1 cellular context compared by ENCODE assay signal in the genomic region with DNA sequence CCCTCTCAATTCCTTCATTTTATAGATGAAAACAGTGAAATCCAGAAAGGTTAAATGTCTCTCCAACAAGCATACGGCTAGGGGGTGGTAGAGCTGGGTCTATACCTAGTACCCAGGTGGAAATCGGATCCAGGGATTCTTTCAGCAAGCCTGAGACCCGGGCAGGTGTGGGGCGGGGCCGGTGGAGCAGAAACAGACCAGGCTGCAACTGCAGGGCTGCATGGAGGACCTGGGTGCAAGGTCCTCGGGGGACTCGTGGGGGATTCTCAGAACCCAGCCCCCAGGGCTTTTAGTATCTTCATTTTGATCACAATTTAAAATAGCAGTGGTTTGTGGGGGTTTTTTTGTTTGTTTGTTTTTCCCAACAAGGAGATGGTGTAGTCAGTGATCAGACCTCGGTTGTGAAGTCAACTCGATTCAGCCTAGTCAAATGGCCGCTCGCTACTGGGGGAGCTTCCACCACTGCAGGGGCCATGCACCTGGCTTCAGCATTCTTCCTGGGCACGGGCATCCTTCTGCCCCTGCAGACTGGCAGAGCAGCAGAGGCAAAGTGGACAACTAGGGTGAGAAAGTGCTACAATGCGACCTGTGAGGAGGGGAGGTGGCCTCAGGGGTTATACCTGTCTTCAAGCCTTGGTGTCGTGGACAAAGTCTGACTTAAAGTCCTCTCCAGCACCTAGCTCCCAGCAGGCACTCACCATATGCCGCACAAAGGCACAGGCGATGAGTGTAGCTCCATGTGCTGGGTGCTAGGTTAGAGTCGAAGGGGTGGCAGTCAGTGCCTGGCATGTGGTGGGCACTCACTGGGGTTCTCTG.
TF ChIP-seq lines count a peak whose summit lies in the region.

No MANE protein-coding gene starts in this region.

TF ChIP-seq in HepG2, 621 proteins besides CTCF, POLR2A, EP300 and RAD21 (continued from another document and continues in another):
- no peak for TF ChIP-seq CREB3 (CRISPR knock-in tag; IDR thresholded peaks at IDR 0.05)
- TF ChIP-seq NFE2 (CRISPR knock-in tag; IDR thresholded peaks at IDR 0.05): no peak
- no peak for TF ChIP-seq MBD4 (IDR thresholded peaks at IDR 0.05; ENCODE audit: borderline replicate concordance, low read length)
- TF ChIP-seq TCF12 (IDR thresholded peaks at IDR 0.05): no peak
- no peak for TF ChIP-seq TCF12 (CRISPR knock-in tag; IDR thresholded peaks at IDR 0.05)
- no peak for TF ChIP-seq PHF20 (CRISPR knock-in tag; IDR thresholded peaks at IDR 0.05)
- no peak for TF ChIP-seq E2F5 (CRISPR knock-in tag; conservative IDR thresholded peaks at IDR 0.05)
- TF ChIP-seq HMG20B (CRISPR knock-in tag; conservative IDR thresholded peaks at IDR 0.05): no peak
- TF ChIP-seq, protein P1, sequence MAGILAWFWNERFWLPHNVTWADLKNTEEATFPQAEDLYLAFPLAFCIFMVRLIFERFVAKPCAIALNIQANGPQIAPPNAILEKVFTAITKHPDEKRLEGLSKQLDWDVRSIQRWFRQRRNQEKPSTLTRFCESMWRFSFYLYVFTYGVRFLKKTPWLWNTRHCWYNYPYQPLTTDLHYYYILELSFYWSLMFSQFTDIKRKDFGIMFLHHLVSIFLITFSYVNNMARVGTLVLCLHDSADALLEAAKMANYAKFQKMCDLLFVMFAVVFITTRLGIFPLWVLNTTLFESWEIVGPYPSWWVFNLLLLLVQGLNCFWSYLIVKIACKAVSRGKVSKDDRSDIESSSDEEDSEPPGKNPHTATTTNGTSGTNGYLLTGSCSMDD (CRISPR knock-in tag; IDR thresholded peaks at IDR 0.05): no peak
- no peak for TF ChIP-seq ZNF367 (CRISPR knock-in tag; IDR thresholded peaks at IDR 0.05; ENCODE audit: borderline replicate concordance)
- TF ChIP-seq ZSCAN21 (CRISPR knock-in tag; IDR thresholded peaks at IDR 0.05; ENCODE audit: borderline replicate concordance): no peak
- TF ChIP-seq SOX13 (IDR thresholded peaks at IDR 0.05): no peak
- TF ChIP-seq SOX13 (CRISPR knock-in tag; conservative IDR thresholded peaks at IDR 0.05 in 1 of 2, IDR thresholded peaks at IDR 0.05 in 1 of 2): no peak
- no peak for TF ChIP-seq ZNF292 (CRISPR knock-in tag; IDR thresholded peaks at IDR 0.05; ENCODE audit: borderline replicate concordance, low read depth)
- no peak for TF ChIP-seq GTF3A (CRISPR knock-in tag; conservative IDR thresholded peaks at IDR 0.05)
- no peak for TF ChIP-seq SP140L (CRISPR knock-in tag; IDR thresholded peaks at IDR 0.05; ENCODE audit: borderline replicate concordance)
- no peak for TF ChIP-seq SRSF9 (IDR thresholded peaks at IDR 0.05; ENCODE audit: borderline replicate concordance, insufficient read depth, low read depth, low read length, poor library complexity, severe bottlenecking)
- 0 out of 2 replicates have a peak, but pooled peaks have one; percentile 39 for TF ChIP-seq SMAD1 (CRISPR knock-in tag; IDR thresholded peaks at IDR 0.05; ENCODE audit: borderline replicate concordance, low read depth)
- no peak for TF ChIP-seq ZNF577 (CRISPR knock-in tag; IDR thresholded peaks at IDR 0.05; ENCODE audit: borderline replicate concordance, low read depth)
- no peak for TF ChIP-seq RFXANK (CRISPR knock-in tag; IDR thresholded peaks at IDR 0.05)
- TF ChIP-seq ZNF780A (CRISPR knock-in tag; IDR thresholded peaks at IDR 0.05): no peak
- no peak for TF ChIP-seq NR3C1 (CRISPR knock-in tag; IDR thresholded peaks at IDR 0.05)
- no peak for TF ChIP-seq THAP9 (CRISPR knock-in tag; IDR thresholded peaks at IDR 0.05; ENCODE audit: borderline replicate concordance)
- TF ChIP-seq SATB2 (CRISPR knock-in tag; IDR thresholded peaks at IDR 0.05): no peak
- TF ChIP-seq ZNF274 (CRISPR knock-in tag; IDR thresholded peaks at IDR 0.05): no peak
- no peak for TF ChIP-seq ZNF562 (CRISPR knock-in tag; IDR thresholded peaks at IDR 0.05; ENCODE audit: borderline replicate concordance)
- TF ChIP-seq CC2D1A (CRISPR knock-in tag; IDR thresholded peaks at IDR 0.05): no peak
- peak; percentile 9; the same call in 1 of the 2 replicates for TF ChIP-seq ZNF768 (CRISPR knock-in tag; IDR thresholded peaks at IDR 0.05)
- no peak for TF ChIP-seq TEAD2 (CRISPR knock-in tag; IDR thresholded peaks at IDR 0.05)
- TF ChIP-seq, protein P2, sequence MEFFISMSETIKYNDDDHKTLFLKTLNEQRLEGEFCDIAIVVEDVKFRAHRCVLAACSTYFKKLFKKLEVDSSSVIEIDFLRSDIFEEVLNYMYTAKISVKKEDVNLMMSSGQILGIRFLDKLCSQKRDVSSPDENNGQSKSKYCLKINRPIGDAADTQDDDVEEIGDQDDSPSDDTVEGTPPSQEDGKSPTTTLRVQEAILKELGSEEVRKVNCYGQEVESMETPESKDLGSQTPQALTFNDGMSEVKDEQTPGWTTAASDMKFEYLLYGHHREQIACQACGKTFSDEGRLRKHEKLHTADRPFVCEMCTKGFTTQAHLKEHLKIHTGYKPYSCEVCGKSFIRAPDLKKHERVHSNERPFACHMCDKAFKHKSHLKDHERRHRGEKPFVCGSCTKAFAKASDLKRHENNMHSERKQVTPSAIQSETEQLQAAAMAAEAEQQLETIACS (CRISPR knock-in tag; IDR thresholded peaks at IDR 0.05): no peak
- TF ChIP-seq, protein P3, sequence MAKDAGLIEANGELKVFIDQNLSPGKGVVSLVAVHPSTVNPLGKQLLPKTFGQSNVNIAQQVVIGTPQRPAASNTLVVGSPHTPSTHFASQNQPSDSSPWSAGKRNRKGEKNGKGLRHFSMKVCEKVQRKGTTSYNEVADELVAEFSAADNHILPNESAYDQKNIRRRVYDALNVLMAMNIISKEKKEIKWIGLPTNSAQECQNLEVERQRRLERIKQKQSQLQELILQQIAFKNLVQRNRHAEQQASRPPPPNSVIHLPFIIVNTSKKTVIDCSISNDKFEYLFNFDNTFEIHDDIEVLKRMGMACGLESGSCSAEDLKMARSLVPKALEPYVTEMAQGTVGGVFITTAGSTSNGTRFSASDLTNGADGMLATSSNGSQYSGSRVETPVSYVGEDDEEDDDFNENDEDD (CRISPR knock-in tag; IDR thresholded peaks at IDR 0.05; ENCODE audit: borderline replicate concordance): no peak
- TF ChIP-seq ESRRA (CRISPR knock-in tag; IDR thresholded peaks at IDR 0.05; ENCODE audit: low read depth): no peak
- no peak for TF ChIP-seq PLRG1 (conservative IDR thresholded peaks at IDR 0.05)
- TF ChIP-seq ZNF672 (CRISPR knock-in tag; IDR thresholded peaks at IDR 0.05): no peak
- no peak for TF ChIP-seq ISL2 (CRISPR knock-in tag; IDR thresholded peaks at IDR 0.05)
- no peak for TF ChIP-seq JDP2 (CRISPR knock-in tag; IDR thresholded peaks at IDR 0.05; ENCODE audit: borderline replicate concordance)
- no peak for TF ChIP-seq TBP (CRISPR knock-in tag; IDR thresholded peaks at IDR 0.05)
- TF ChIP-seq KDM5A (IDR thresholded peaks at IDR 0.05; ENCODE audit: borderline replicate concordance, low read length): no peak
- no peak for TF ChIP-seq KMT2B (CRISPR knock-in tag; IDR thresholded peaks at IDR 0.05)
- TF ChIP-seq ZNF557 (CRISPR knock-in tag; IDR thresholded peaks at IDR 0.05): no peak
- TF ChIP-seq, protein P4, sequence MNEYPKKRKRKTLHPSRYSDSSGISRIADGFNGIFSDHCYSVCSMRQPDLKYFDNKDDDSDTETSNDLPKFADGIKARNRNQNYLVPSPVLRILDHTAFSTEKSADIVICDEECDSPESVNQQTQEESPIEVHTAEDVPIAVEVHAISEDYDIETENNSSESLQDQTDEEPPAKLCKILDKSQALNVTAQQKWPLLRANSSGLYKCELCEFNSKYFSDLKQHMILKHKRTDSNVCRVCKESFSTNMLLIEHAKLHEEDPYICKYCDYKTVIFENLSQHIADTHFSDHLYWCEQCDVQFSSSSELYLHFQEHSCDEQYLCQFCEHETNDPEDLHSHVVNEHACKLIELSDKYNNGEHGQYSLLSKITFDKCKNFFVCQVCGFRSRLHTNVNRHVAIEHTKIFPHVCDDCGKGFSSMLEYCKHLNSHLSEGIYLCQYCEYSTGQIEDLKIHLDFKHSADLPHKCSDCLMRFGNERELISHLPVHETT (CRISPR knock-in tag; conservative IDR thresholded peaks at IDR 0.05): no peak
- TF ChIP-seq ZNF30 (CRISPR knock-in tag; IDR thresholded peaks at IDR 0.05): no peak
- no peak for TF ChIP-seq ZNF33A (CRISPR knock-in tag; IDR thresholded peaks at IDR 0.05; ENCODE audit: borderline replicate concordance)
- no peak for TF ChIP-seq ZNF777 (CRISPR knock-in tag; IDR thresholded peaks at IDR 0.05)
- no peak for TF ChIP-seq ZZZ3 (CRISPR knock-in tag; IDR thresholded peaks at IDR 0.05; ENCODE audit: borderline replicate concordance)
- TF ChIP-seq ATM (IDR thresholded peaks at IDR 0.05; ENCODE audit: borderline replicate concordance): no peak
- TF ChIP-seq KLF9 (CRISPR knock-in tag; IDR thresholded peaks at IDR 0.05; ENCODE audit: low read depth): no peak
- TF ChIP-seq SMC3 (IDR thresholded peaks at IDR 0.05; ENCODE audit: low read length): no peak
- no peak for TF ChIP-seq ZNF746 (CRISPR knock-in tag; IDR thresholded peaks at IDR 0.05)
- no peak for TF ChIP-seq PAX8 (CRISPR knock-in tag; IDR thresholded peaks at IDR 0.05; ENCODE audit: borderline replicate concordance)
- TF ChIP-seq, protein P5, sequence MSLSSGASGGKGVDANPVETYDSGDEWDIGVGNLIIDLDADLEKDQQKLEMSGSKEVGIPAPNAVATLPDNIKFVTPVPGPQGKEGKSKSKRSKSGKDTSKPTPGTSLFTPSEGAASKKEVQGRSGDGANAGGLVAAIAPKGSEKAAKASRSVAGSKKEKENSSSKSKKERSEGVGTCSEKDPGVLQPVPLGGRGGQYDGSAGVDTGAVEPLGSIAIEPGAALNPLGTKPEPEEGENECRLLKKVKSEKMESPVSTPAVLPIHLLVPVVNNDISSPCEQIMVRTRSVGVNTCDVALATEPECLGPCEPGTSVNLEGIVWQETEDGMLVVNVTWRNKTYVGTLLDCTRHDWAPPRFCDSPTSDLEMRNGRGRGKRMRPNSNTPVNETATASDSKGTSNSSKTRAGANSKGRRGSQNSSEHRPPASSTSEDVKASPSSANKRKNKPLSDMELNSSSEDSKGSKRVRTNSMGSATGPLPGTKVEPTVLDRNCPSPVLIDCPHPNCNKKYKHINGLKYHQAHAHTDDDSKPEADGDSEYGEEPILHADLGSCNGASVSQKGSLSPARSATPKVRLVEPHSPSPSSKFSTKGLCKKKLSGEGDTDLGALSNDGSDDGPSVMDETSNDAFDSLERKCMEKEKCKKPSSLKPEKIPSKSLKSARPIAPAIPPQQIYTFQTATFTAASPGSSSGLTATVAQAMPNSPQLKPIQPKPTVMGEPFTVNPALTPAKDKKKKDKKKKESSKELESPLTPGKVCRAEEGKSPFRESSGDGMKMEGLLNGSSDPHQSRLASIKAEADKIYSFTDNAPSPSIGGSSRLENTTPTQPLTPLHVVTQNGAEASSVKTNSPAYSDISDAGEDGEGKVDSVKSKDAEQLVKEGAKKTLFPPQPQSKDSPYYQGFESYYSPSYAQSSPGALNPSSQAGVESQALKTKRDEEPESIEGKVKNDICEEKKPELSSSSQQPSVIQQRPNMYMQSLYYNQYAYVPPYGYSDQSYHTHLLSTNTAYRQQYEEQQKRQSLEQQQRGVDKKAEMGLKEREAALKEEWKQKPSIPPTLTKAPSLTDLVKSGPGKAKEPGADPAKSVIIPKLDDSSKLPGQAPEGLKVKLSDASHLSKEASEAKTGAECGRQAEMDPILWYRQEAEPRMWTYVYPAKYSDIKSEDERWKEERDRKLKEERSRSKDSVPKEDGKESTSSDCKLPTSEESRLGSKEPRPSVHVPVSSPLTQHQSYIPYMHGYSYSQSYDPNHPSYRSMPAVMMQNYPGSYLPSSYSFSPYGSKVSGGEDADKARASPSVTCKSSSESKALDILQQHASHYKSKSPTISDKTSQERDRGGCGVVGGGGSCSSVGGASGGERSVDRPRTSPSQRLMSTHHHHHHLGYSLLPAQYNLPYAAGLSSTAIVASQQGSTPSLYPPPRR (CRISPR knock-in tag; IDR thresholded peaks at IDR 0.05; ENCODE audit: borderline replicate concordance): no peak
- no peak for TF ChIP-seq HDAC6 (IDR thresholded peaks at IDR 0.05; ENCODE audit: low read depth, low read length)
- no peak for TF ChIP-seq RNF2 (conservative IDR thresholded peaks at IDR 0.05; ENCODE audit: low read depth)
- no peak for TF ChIP-seq RFX5 (IDR thresholded peaks at IDR 0.05; ENCODE audit: low read depth, low read length)
- no peak for TF ChIP-seq HNRNPK (IDR thresholded peaks at IDR 0.05; ENCODE audit: low read depth, low read length, poor library complexity, severe bottlenecking)
- TF ChIP-seq PCBP1 (IDR thresholded peaks at IDR 0.05; ENCODE audit: borderline replicate concordance, low read depth, low read length): no peak
- no peak for TF ChIP-seq ZKSCAN8 (CRISPR knock-in tag; IDR thresholded peaks at IDR 0.05; ENCODE audit: borderline replicate concordance)
- no peak for TF ChIP-seq BORCS8-MEF2B (CRISPR knock-in tag; IDR thresholded peaks at IDR 0.05)
- no peak for TF ChIP-seq ZNF468 (CRISPR knock-in tag; IDR thresholded peaks at IDR 0.05)
- TF ChIP-seq BRD4 (CRISPR knock-in tag; IDR thresholded peaks at IDR 0.05): no peak; the same call in 1 of the 2 replicates
